8 cellular contexts compared by ENCODE assay signal in genomic region chr7:130071701-130072622, GRCh38. TPM values are rescaled to one million over a fixed set of nuclear protein-coding genes. Genes with fewer than 3 reads are reported as not detected.
DNase-seq lines count a peak whose midpoint lies in the region; ATAC-seq and TF ChIP-seq lines count a peak whose summit lies in the region.

No MANE protein-coding gene starts in this region.

- intact Hi-C loops in adrenal gland (cut with DNase I) (loop anchor here in 1 of 2 donors (10.0 kb wide), 1 partner anchor 423 kb away; the partner anchor contains the start of gene MEST), left cardiac atrium (cut with DNase I) (loop anchor here (2.0 to 10.0 kb wide), 4 partner anchors 651 to 760 kb away; no protein-coding TSS in a partner anchor)

- H3K4me3 ChIP-seq in NB4 (ENCODE audit: low read depth, low read length): peak overlapping the region; percentile 97
- peak overlapping the region in 1 of 4 donors; percentile 80 for H3K4me3 ChIP-seq in adrenal gland

- no peaks in the 10 kb centered on the region for H3K9me3 ChIP-seq in adrenal gland (replicated peaks in 1 of 3)

- no peak overlapping the region for H3K27ac ChIP-seq in adrenal gland

- ATAC-seq in GM19395 (IDR thresholded peaks at IDR 0.05; ENCODE audit: unreplicated experiment): peak; percentile 51
- ATAC-seq in left cardiac atrium: peak; percentile 25 to 43
- no peak for ATAC-seq in GM19328 (IDR thresholded peaks at IDR 0.05; ENCODE audit: unreplicated experiment)

- TF ChIP-seq CTCF in NB4 (IDR thresholded peaks at IDR 0.05; ENCODE audit: low read depth, low read length) (peak; percentile 99), adrenal gland (IDR thresholded peaks at IDR 0.05) (peak; percentile 68 to 95 (median 92))

- WGBS in adrenal gland, 4 donors: 5 to 7% (median 6%) methylated on average over 11 of the region's 11 CpGs

- peak; percentile 93 for DNase-seq in Ammon's horn (ENCODE audit: low spot score)
- peak; percentile 94 for DNase-seq in NB4 (ENCODE audit: low read depth)
- DNase-seq in SK-N-DZ (ENCODE audit: low spot score): peak; percentile 80
- peak; percentile 54 to 80 (median 65) for DNase-seq in adrenal gland
- DNase-seq in left cardiac atrium: no peak
- peak; percentile 95 for DNase-seq in pons (ENCODE audit: low spot score)

- H3K27me3 ChIP-seq in adrenal gland: no peaks in the 10 kb centered on the region

- H3K4me1 ChIP-seq in adrenal gland (replicated peaks in 1 of 2): peaks cover 21 to 50% of the 10 kb centered on the region in 2 donors

- TF ChIP-seq POLR2A in NB4 (IDR thresholded peaks at IDR 0.05; ENCODE audit: extremely low read depth, insufficient read length) (no peak), adrenal gland (IDR thresholded peaks at IDR 0.05) (peak in 1 of 2 donors; percentile 15)

- H3K36me3 ChIP-seq in adrenal gland (replicated peaks in 1 of 2): no peaks in the 10 kb centered on the region

RNA-seq across cellular contexts. Expression of gene KLHDC10, which starts 1.6 kb away (rescaled TPM):
- 16.0 and 20.8 TPM in 2 replicates for polyA plus RNA-seq in SK-N-DZ (2014; cell fraction: cytosol; rRNA removed)
- polyA plus RNA-seq in SK-N-DZ (2014; cell fraction: nucleus; rRNA removed): 19.3 and 20.6 TPM in 2 replicates
- total RNA-seq in adrenal gland (10 to 100 TPM; 23.9 to 57.2 (median 38.8) TPM), left cardiac atrium (10 to 100 TPM; 23.8 to 28.5 TPM)
- polyA plus RNA-seq in adrenal gland: 10 to 100 TPM; 13.4 to 35.6 (median 14.5) TPM

RNA-seq across cellular contexts. Expression of gene ZC3HC1, which starts 20.8 kb away (rescaled TPM):
- 48.3 and 57.5 TPM in 2 replicates for polyA plus RNA-seq in SK-N-DZ (2014; cell fraction: cytosol; rRNA removed)
- 33.0 and 33.9 TPM in 2 replicates for polyA plus RNA-seq in SK-N-DZ (2014; cell fraction: nucleus; rRNA removed)
- total RNA-seq in adrenal gland: 10 to 100 TPM; 13.1 to 36.1 (median 18.9) TPM
- 10 to 100 TPM; 15.9 to 28.1 (median 22.2) TPM for polyA plus RNA-seq in adrenal gland
- total RNA-seq in left cardiac atrium: 10 to 100 TPM; 16.0 to 16.2 TPM
